In genomic region chr16:16861546-16861945, GRCh38 we compare ENCODE assay signal across 1 cellular context.
TF ChIP-seq lines count a peak whose summit lies in the region.

No MANE protein-coding gene starts in this region.

TF ChIP-seq in H1, 55 proteins besides CTCF, POLR2A, EP300 and RAD21 (continued from another document):
- TF ChIP-seq, protein P1, sequence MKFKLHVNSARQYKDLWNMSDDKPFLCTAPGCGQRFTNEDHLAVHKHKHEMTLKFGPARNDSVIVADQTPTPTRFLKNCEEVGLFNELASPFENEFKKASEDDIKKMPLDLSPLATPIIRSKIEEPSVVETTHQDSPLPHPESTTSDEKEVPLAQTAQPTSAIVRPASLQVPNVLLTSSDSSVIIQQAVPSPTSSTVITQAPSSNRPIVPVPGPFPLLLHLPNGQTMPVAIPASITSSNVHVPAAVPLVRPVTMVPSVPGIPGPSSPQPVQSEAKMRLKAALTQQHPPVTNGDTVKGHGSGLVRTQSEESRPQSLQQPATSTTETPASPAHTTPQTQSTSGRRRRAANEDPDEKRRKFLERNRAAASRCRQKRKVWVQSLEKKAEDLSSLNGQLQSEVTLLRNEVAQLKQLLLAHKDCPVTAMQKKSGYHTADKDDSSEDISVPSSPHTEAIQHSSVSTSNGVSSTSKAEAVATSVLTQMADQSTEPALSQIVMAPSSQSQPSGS (IDR thresholded peaks at IDR 0.05; ENCODE audit: low read length), result no peak
- no peak for TF ChIP-seq CBX8 (IDR thresholded peaks at IDR 0.05; ENCODE audit: borderline replicate concordance, low read depth, low read length)
- no peak for TF ChIP-seq TEAD4 (IDR thresholded peaks at IDR 0.05; ENCODE audit: low read depth, low read length)
- no peak for TF ChIP-seq GTF2F1 (IDR thresholded peaks at IDR 0.05; ENCODE audit: borderline replicate concordance, low read depth, low read length)
